In the genomic region with DNA sequence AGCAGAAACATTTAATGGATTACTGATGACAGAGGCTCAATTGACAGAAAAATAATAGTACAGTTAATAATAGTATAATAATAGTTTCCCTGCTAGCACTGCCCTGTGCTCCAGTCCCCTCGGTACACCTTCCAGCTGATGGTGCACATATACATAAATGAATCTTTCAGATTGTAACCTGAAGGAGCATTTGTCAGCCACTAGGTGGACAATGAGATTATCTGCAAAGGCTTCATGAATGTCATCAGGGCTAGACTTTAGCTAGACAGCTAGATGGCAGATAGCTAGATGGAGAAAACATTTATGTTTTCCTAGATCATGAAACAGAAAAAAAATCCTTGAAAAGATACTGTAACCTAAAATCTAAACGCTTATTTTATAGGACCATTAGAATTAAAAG, we compare ENCODE assay signal across 8 cellular contexts.
DNase-seq lines count a peak whose midpoint lies in the region; ATAC-seq and TF ChIP-seq lines count a peak whose summit lies in the region.

No MANE protein-coding gene starts in this region.

- H3K79me1 ChIP-seq in H9 (ENCODE audit: insufficient read depth, low read depth, low read length, poor library complexity, severe bottlenecking): no peaks in the 10 kb centered on the region

- ATAC-seq in foreskin keratinocyte (peak; percentile 35), HG03097 (IDR thresholded peaks at IDR 0.05; ENCODE audit: low FRiP score, unreplicated experiment) (no peak)

- no peaks in the 10 kb centered on the region for H3K9me3 ChIP-seq in H9 (ENCODE audit: control insufficient read depth, low read depth, low read length)

- no peak overlapping the region for H3K23ac ChIP-seq in H9 (ENCODE audit: insufficient read length, low read depth, low read length)

- H2BK15ac ChIP-seq in H9 (ENCODE audit: low read depth, low read length): no peak overlapping the region

- H3K4me3 Mint-ChIP-seq in H9: no peak overlapping the region
- H3K4me3 Mint-ChIP-seq in immature natural killer cell: no peak overlapping the region

- DNase-seq in NCI-H1092 treated with DMSO at 0.1 percent for 48 hours (lab: John Stamatoyannopoulos, UW) (peak; percentile 5), NCI-H1092 (lab: John Stamatoyannopoulos, UW) (no peak), H9 (no peak), M059J (ENCODE audit: low read depth) (peak; percentile 10), foreskin keratinocyte (peak in 1 of 2 donors; percentile 21), NCI-H510A treated with DMSO at 0.1 percent for 48 hours (lab: John Stamatoyannopoulos, UW) (no peak), immature natural killer cell (no peak)

- no peak overlapping the region for H2BK12ac ChIP-seq in H9 (ENCODE audit: insufficient read length, low read depth, low read length)

- H3K4ac ChIP-seq in H9 (ENCODE audit: low read depth, low read length): no peak overlapping the region

- no peaks in the 10 kb centered on the region for H3K4me1 Mint-ChIP-seq in H9
- H3K4me1 Mint-ChIP-seq in immature natural killer cell: no peaks in the 10 kb centered on the region

- H4K5ac ChIP-seq in H9 (ENCODE audit: insufficient read length, low read depth, low read length): no peak overlapping the region

- H3K27ac ChIP-seq in H9 (ENCODE audit: insufficient read length, low read depth, low read length) (no peak overlapping the region), foreskin keratinocyte (no peak overlapping the region)

- peak; percentile 53 for TF ChIP-seq CTCF in H9 (conservative IDR thresholded peaks at IDR 0.05)
- TF ChIP-seq CTCF in foreskin keratinocyte (conservative IDR thresholded peaks at IDR 0.05): peak; percentile 35

- H3K27me3 ChIP-seq in H9 (ENCODE audit: insufficient read depth, low read length): no peaks in the 10 kb centered on the region
- no peaks in the 10 kb centered on the region for H3K27me3 ChIP-seq in foreskin keratinocyte

- 0 out of 7 replicates have a peak, but pooled peaks cover 0 to 2% (median 0%) of the 10 kb centered on the region in 3 experiments for H3K36me3 Mint-ChIP-seq in H9 (ENCODE audit: insufficient read depth in 1 of 3, low read depth in 3 of 3)
- H3K36me3 Mint-ChIP-seq in immature natural killer cell: no peaks in the 10 kb centered on the region

- no peak overlapping the region for H2BK20ac ChIP-seq in H9 (ENCODE audit: low read depth, low read length, poor library complexity, severe bottlenecking)

- H3K4me2 ChIP-seq in H9 (ENCODE audit: insufficient read depth, insufficient read length, low read length): no peak overlapping the region

- no peak overlapping the region for H3T11ph ChIP-seq in H9 (ENCODE audit: low read length)

- H3K27me3 Mint-ChIP-seq in H9 (ENCODE audit: low read depth) (no peaks in the 10 kb centered on the region), immature natural killer cell (ENCODE audit: low read depth in 3 of 3) (no peaks in the 10 kb centered on the region)

- WGBS in H9 (ENCODE audit: extremely low coverage, insufficient read length, low lambda C conversion rate): no CpG with 5 or more reads among the region's 2 CpGs

- H2BK120ac ChIP-seq in H9 (ENCODE audit: low read depth, low read length, poor library complexity, severe bottlenecking): no peak overlapping the region

- H2AFZ ChIP-seq in H9 (ENCODE audit: low read length): no peak overlapping the region

- no peak overlapping the region for H3K9ac ChIP-seq in H9 (ENCODE audit: extremely low read depth, insufficient read length, low read length)

- H4K91ac ChIP-seq in H9 (ENCODE audit: insufficient read length, low read depth, low read length): no peak overlapping the region

- no peak overlapping the region for H4K8ac ChIP-seq in H9 (replicated peaks; ENCODE audit: insufficient read length, low read depth, low read length)

- H2BK5ac ChIP-seq in H9 (ENCODE audit: insufficient read length, low read length): no peak overlapping the region

- no peaks in the 10 kb centered on the region for H3K23me2 ChIP-seq in H9 (ENCODE audit: insufficient read length, low read depth, low read length, poor library complexity, severe bottlenecking)

- no peak overlapping the region for H3K56ac ChIP-seq in H9 (ENCODE audit: insufficient read length, low read depth, low read length)

- H2AK5ac ChIP-seq in H9 (ENCODE audit: insufficient read length, low read length): no peak overlapping the region

- no peaks in the 10 kb centered on the region for H4K20me1 ChIP-seq in H9 (ENCODE audit: control insufficient read depth, insufficient read depth, insufficient read length)

- H3K9me3 Mint-ChIP-seq in H9 (peaks cover 0 to 5% of the 10 kb centered on the region in 2 experiments; a peak in 1 of 5 replicates), immature natural killer cell (peaks cover 4 to 21% (median 10%) of the 10 kb centered on the region in 6 donors)

- H3K79me2 ChIP-seq in H9 (ENCODE audit: insufficient read depth, low read length): no peaks in the 10 kb centered on the region

- no peak overlapping the region for H3K14ac ChIP-seq in H9 (ENCODE audit: insufficient read depth, low read length)

- no peak overlapping the region for H3K18ac ChIP-seq in H9 (ENCODE audit: insufficient read length, low read depth, low read length)

- H3K27ac Mint-ChIP-seq in H9 (no peak overlapping the region), immature natural killer cell (no peak overlapping the region)

- H3K4me1 ChIP-seq in H9 (ENCODE audit: insufficient read depth, low read length): no peaks in the 10 kb centered on the region
- H3K4me1 ChIP-seq in foreskin keratinocyte: no peaks in the 10 kb centered on the region

Comparison
In these comparisons a context has a peak if more than half of its experiments do, and no peak if none do; other contexts are left out.
1. DNase-seq: peak in NCI-H1092 treated with DMSO at 0.1 percent for 48 hours (single experiment) and M059J (single experiment); none in NCI-H1092 (single experiment), H9 (single experiment), NCI-H510A treated with DMSO at 0.1 percent for 48 hours (single experiment) and immature natural killer cell (0 of 3).